Comparison of ENCODE assay signal across 2 cellular contexts in the genomic region with DNA sequence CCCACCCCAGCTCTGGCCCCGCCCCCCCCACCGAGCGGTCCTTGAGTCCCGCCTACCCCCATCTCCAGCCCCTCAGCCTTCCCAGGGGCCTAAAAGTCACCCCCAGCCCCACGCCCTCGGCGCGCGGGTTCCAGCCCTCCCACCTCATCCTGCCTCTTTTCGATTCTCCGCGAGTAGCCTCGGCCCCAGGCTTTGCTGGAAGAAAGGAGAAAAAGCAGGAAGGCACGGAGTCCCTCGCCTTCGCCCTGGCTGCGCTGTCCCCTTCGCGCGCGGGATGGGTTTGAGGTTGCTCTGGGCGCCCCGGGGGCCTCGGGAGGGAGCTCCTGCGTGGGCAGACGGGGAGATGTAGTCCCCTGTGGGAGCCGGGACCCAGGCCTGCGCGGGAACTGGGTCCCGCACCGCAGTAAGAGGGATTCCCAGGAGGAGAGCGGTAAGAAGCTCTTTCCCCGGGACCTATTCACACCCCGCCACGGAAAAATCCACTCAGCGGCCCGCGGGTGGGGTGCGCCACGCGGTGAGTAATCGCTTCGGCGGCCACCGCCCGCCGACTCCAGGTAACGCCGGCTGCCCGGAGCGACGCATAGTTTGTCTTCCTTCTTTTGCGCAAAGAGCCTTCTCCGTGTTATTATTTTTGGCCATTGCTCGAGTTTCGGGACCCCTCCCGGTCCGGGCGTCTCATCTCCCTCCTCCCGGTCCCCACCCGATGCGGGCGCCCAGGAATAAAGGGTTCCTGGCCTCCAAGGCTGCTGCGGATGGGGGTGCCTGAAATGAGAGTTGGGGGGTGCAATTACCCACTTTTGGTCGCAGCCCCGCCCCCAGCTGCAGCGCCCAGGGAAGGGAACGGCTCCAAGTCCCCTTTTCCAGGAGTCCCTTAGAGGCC.
A peak's percentile ranks its signal among the peaks of the same experiment; 100 is the strongest.
TF ChIP-seq lines count a peak whose summit lies in the region.

No MANE protein-coding gene starts in this region.

TF ChIP-seq in IMR-90, 13 proteins besides CTCF, POLR2A, EP300 and RAD21:
- TF ChIP-seq RFX5 (IDR thresholded peaks at IDR 0.05; ENCODE audit: low read depth, low read length) (no peak), RCOR1 (IDR thresholded peaks at IDR 0.05; ENCODE audit: insufficient replicate concordance, low read length) (no peak), NFE2L2 (IDR thresholded peaks at IDR 0.05; ENCODE audit: low read depth, low read length) (no peak), BHLHE40 (IDR thresholded peaks at IDR 0.05; ENCODE audit: low read depth, low read length) (no peak), MAZ (IDR thresholded peaks at IDR 0.05; ENCODE audit: borderline replicate concordance, low read depth, low read length) (no peak), CHD1 (IDR thresholded peaks at IDR 0.05; ENCODE audit: low read depth, low read length) (no peak), FOS (IDR thresholded peaks at IDR 0.05; ENCODE audit: low read depth, low read length) (no peak), SMC3 (IDR thresholded peaks at IDR 0.05; ENCODE audit: low read depth, low read length) (no peak), MAFK (IDR thresholded peaks at IDR 0.05; ENCODE audit: low read depth, low read length) (no peak), MXI1 (IDR thresholded peaks at IDR 0.05; ENCODE audit: borderline replicate concordance, low read depth, low read length) (no peak)
- TF ChIP-seq, protein P1, sequence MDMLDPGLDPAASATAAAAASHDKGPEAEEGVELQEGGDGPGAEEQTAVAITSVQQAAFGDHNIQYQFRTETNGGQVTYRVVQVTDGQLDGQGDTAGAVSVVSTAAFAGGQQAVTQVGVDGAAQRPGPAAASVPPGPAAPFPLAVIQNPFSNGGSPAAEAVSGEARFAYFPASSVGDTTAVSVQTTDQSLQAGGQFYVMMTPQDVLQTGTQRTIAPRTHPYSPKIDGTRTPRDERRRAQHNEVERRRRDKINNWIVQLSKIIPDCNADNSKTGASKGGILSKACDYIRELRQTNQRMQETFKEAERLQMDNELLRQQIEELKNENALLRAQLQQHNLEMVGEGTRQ (IDR thresholded peaks at IDR 0.05; ENCODE audit: low read depth, low read length), result no peak
- TF ChIP-seq, protein P2, sequence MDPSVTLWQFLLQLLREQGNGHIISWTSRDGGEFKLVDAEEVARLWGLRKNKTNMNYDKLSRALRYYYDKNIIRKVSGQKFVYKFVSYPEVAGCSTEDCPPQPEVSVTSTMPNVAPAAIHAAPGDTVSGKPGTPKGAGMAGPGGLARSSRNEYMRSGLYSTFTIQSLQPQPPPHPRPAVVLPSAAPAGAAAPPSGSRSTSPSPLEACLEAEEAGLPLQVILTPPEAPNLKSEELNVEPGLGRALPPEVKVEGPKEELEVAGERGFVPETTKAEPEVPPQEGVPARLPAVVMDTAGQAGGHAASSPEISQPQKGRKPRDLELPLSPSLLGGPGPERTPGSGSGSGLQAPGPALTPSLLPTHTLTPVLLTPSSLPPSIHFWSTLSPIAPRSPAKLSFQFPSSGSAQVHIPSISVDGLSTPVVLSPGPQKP (IDR thresholded peaks at IDR 0.05; ENCODE audit: borderline replicate concordance, low read depth, low read length), result no peak

TF ChIP-seq in H1, 55 proteins besides CTCF, POLR2A, EP300 and RAD21:
- peak; percentile 99 for TF ChIP-seq SUZ12 (IDR thresholded peaks at IDR 0.05; ENCODE audit: low read length)
- TF ChIP-seq POLR2AphosphoS5 (IDR thresholded peaks at IDR 0.05; ENCODE audit: low read depth, low read length), result no peak
- TF ChIP-seq RNF2 (IDR thresholded peaks at IDR 0.05; ENCODE audit: borderline replicate concordance, low read depth, low read length, missing control alignments, poor library complexity, severe bottlenecking), result peak; percentile 74
- TF ChIP-seq CEBPB (IDR thresholded peaks at IDR 0.05; ENCODE audit: low read depth, low read length), result no peak
- TF ChIP-seq CHD1 (IDR thresholded peaks at IDR 0.05; ENCODE audit: low read depth, low read length), result no peak
- TF ChIP-seq EZH2 (IDR thresholded peaks at IDR 0.05; ENCODE audit: low read depth, low read length, severe bottlenecking), result peak; percentile 98
- no peak for TF ChIP-seq SRF (IDR thresholded peaks at IDR 0.05; ENCODE audit: low read depth, low read length)
- no peak for TF ChIP-seq NRF1 (IDR thresholded peaks at IDR 0.05; ENCODE audit: low read depth, low read length)
- no peak for TF ChIP-seq BRCA1 (IDR thresholded peaks at IDR 0.05; ENCODE audit: low read depth, low read length)
- no peak for TF ChIP-seq HDAC6 (IDR thresholded peaks at IDR 0.05; ENCODE audit: low read depth, low read length)
- no peak for TF ChIP-seq ZNF274 (IDR thresholded peaks at IDR 0.05; ENCODE audit: borderline replicate concordance, extremely low read depth, low read length)
